ENCODE assay signal across 1 cellular context in the genomic region with DNA sequence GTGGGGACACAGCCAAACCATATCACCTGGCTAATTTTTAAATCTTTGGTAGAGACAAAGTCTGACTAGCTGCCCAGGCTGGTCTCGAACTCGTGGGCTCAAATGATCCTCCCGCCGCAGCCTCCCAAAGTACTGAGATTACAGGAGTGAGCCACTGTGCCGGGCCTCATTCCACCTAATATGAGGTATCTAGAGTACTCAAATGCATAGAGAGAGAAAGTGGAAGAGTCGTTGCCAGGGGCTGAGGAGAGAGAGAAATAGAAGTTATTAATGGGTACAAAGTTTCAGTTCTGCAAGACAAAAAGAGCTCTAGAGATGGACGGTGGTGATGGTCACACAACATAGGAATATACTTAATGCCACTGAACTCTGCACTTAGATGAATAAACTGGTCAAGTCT.
TF ChIP-seq lines count a peak whose summit lies in the region.

No MANE protein-coding gene starts in this region.

TF ChIP-seq in GM12878, 131 proteins besides CTCF, POLR2A, EP300 and RAD21 (continued from another document):
- TF ChIP-seq, protein P1, sequence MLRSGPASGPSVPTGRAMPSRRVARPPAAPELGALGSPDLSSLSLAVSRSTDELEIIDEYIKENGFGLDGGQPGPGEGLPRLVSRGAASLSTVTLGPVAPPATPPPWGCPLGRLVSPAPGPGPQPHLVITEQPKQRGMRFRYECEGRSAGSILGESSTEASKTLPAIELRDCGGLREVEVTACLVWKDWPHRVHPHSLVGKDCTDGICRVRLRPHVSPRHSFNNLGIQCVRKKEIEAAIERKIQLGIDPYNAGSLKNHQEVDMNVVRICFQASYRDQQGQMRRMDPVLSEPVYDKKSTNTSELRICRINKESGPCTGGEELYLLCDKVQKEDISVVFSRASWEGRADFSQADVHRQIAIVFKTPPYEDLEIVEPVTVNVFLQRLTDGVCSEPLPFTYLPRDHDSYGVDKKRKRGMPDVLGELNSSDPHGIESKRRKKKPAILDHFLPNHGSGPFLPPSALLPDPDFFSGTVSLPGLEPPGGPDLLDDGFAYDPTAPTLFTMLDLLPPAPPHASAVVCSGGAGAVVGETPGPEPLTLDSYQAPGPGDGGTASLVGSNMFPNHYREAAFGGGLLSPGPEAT (IDR thresholded peaks at IDR 0.05; ENCODE audit: low read depth), result peak; percentile 59; the same call in 1 of the 2 replicates
- TF ChIP-seq YY1 (IDR thresholded peaks at IDR 0.05; ENCODE audit: low read depth, low read length), result peak; percentile 30; the same call in 1 of the 2 replicates
- peak; percentile 43; the same call in 1 of the 2 replicates for TF ChIP-seq BCL11A (IDR thresholded peaks at IDR 0.05; ENCODE audit: low read depth, low read length)
- 0 out of 2 replicates have a peak, but pooled peaks have one; percentile 10 for TF ChIP-seq TCF3 (IDR thresholded peaks at IDR 0.05; ENCODE audit: borderline replicate concordance, insufficient read depth, low read depth, low read length)
- peak; percentile 39; the same call in 1 of the 2 replicates for TF ChIP-seq DPF2 (IDR thresholded peaks at IDR 0.05)
- no peak for TF ChIP-seq BACH1 (IDR thresholded peaks at IDR 0.05; ENCODE audit: borderline replicate concordance)
- no peak for TF ChIP-seq WRNIP1 (IDR thresholded peaks at IDR 0.05; ENCODE audit: borderline replicate concordance, low read depth, low read length)
- TF ChIP-seq JUNB (IDR thresholded peaks at IDR 0.05), result peak; percentile 58
- TF ChIP-seq, protein P2, sequence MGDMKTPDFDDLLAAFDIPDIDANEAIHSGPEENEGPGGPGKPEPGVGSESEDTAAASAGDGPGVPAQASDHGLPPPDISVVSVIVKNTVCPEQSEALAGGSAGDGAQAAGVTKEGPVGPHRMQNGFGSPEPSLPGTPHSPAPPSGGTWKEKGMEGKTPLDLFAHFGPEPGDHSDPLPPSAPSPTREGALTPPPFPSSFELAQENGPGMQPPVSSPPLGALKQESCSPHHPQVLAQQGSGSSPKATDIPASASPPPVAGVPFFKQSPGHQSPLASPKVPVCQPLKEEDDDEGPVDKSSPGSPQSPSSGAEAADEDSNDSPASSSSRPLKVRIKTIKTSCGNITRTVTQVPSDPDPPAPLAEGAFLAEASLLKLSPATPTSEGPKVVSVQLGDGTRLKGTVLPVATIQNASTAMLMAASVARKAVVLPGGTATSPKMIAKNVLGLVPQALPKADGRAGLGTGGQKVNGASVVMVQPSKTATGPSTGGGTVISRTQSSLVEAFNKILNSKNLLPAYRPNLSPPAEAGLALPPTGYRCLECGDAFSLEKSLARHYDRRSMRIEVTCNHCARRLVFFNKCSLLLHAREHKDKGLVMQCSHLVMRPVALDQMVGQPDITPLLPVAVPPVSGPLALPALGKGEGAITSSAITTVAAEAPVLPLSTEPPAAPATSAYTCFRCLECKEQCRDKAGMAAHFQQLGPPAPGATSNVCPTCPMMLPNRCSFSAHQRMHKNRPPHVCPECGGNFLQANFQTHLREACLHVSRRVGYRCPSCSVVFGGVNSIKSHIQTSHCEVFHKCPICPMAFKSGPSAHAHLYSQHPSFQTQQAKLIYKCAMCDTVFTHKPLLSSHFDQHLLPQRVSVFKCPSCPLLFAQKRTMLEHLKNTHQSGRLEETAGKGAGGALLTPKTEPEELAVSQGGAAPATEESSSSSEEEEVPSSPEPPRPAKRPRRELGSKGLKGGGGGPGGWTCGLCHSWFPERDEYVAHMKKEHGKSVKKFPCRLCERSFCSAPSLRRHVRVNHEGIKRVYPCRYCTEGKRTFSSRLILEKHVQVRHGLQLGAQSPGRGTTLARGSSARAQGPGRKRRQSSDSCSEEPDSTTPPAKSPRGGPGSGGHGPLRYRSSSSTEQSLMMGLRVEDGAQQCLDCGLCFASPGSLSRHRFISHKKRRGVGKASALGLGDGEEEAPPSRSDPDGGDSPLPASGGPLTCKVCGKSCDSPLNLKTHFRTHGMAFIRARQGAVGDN (IDR thresholded peaks at IDR 0.05), result peak; percentile 84
- TF ChIP-seq EED (IDR thresholded peaks at IDR 0.05; ENCODE audit: low read depth), result peak; percentile 86
- TF ChIP-seq, protein P3, sequence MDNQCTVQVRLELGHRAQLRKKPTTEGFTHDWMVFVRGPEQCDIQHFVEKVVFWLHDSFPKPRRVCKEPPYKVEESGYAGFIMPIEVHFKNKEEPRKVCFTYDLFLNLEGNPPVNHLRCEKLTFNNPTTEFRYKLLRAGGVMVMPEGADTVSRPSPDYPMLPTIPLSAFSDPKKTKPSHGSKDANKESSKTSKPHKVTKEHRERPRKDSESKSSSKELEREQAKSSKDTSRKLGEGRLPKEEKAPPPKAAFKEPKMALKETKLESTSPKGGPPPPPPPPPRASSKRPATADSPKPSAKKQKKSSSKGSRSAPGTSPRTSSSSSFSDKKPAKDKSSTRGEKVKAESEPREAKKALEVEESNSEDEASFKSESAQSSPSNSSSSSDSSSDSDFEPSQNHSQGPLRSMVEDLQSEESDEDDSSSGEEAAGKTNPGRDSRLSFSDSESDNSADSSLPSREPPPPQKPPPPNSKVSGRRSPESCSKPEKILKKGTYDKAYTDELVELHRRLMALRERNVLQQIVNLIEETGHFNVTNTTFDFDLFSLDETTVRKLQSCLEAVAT (IDR thresholded peaks at IDR 0.05), result peak; percentile 66; the same call in 1 of the 2 replicates
- peak; percentile 38 for TF ChIP-seq ZNF24 (IDR thresholded peaks at IDR 0.05)
- TF ChIP-seq SP1 (IDR thresholded peaks at IDR 0.05; ENCODE audit: low read depth, low read length), result no peak
- TF ChIP-seq MTA2 (IDR thresholded peaks at IDR 0.05; ENCODE audit: low read depth), result peak; percentile 63; the same call in 1 of the 2 replicates
- peak; percentile 96 for TF ChIP-seq ZNF217 (IDR thresholded peaks at IDR 0.05)
- peak; percentile 80 to 84; a peak in 3 of 4 replicates for TF ChIP-seq IKZF2 (IDR thresholded peaks at IDR 0.05)
- 0 out of 2 replicates have a peak, but pooled peaks have one; percentile 30 for TF ChIP-seq CREM (IDR thresholded peaks at IDR 0.05; ENCODE audit: low read depth)
- 0 out of 2 replicates have a peak, but pooled peaks have one; percentile 37 for TF ChIP-seq SREBF2 (IDR thresholded peaks at IDR 0.05; ENCODE audit: low read length)
- peak in 1 of 2 experiments; percentile 56; a peak in 1 of 4 replicates for TF ChIP-seq ETV6 (conservative IDR thresholded peaks at IDR 0.05 in 1 of 2, IDR thresholded peaks at IDR 0.05 in 1 of 2; ENCODE audit: borderline replicate concordance in 1 of 2, low read depth in 1 of 2)
- no peak for TF ChIP-seq ZBED1 (IDR thresholded peaks at IDR 0.05; ENCODE audit: borderline replicate concordance)
- TF ChIP-seq, protein P4, sequence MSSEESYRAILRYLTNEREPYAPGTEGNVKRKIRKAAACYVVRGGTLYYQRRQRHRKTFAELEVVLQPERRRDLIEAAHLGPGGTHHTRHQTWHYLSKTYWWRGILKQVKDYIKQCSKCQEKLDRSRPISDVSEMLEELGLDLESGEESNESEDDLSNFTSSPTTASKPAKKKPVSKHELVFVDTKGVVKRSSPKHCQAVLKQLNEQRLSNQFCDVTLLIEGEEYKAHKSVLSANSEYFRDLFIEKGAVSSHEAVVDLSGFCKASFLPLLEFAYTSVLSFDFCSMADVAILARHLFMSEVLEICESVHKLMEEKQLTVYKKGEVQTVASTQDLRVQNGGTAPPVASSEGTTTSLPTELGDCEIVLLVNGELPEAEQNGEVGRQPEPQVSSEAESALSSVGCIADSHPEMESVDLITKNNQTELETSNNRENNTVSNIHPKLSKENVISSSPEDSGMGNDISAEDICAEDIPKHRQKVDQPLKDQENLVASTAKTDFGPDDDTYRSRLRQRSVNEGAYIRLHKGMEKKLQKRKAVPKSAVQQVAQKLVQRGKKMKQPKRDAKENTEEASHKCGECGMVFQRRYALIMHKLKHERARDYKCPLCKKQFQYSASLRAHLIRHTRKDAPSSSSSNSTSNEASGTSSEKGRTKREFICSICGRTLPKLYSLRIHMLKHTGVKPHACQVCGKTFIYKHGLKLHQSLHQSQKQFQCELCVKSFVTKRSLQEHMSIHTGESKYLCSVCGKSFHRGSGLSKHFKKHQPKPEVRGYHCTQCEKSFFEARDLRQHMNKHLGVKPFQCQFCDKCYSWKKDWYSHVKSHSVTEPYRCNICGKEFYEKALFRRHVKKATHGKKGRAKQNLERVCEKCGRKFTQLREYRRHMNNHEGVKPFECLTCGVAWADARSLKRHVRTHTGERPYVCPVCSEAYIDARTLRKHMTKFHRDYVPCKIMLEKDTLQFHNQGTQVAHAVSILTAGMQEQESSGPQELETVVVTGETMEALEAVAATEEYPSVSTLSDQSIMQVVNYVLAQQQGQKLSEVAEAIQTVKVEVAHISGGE (CRISPR knock-in tag; IDR thresholded peaks at IDR 0.05), result no peak
- TF ChIP-seq RAD51 (IDR thresholded peaks at IDR 0.05), result peak; percentile 38
- peak; percentile 64 for TF ChIP-seq IKZF1 (conservative IDR thresholded peaks at IDR 0.05)
- no peak for TF ChIP-seq JUND (IDR thresholded peaks at IDR 0.05; ENCODE audit: low read depth, low read length)
- TF ChIP-seq, protein P5, sequence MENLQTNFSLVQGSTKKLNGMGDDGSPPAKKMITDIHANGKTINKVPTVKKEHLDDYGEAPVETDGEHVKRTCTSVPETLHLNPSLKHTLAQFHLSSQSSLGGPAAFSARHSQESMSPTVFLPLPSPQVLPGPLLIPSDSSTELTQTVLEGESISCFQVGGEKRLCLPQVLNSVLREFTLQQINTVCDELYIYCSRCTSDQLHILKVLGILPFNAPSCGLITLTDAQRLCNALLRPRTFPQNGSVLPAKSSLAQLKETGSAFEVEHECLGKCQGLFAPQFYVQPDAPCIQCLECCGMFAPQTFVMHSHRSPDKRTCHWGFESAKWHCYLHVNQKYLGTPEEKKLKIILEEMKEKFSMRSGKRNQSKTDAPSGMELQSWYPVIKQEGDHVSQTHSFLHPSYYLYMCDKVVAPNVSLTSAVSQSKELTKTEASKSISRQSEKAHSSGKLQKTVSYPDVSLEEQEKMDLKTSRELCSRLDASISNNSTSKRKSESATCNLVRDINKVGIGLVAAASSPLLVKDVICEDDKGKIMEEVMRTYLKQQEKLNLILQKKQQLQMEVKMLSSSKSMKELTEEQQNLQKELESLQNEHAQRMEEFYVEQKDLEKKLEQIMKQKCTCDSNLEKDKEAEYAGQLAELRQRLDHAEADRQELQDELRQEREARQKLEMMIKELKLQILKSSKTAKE (IDR thresholded peaks at IDR 0.05; ENCODE audit: low read depth, poor library complexity, severe bottlenecking), result peak; percentile 78
- TF ChIP-seq BHLHE40 (IDR thresholded peaks at IDR 0.05; ENCODE audit: borderline replicate concordance in 1 of 2, low read depth in 2 of 2, low read length in 1 of 2), result peak; percentile 26 to 27; a peak in 1 of 4 replicates
- no peak for TF ChIP-seq MXI1 (IDR thresholded peaks at IDR 0.05; ENCODE audit: low read depth, low read length)
- TF ChIP-seq TAF1 (IDR thresholded peaks at IDR 0.05; ENCODE audit: borderline replicate concordance, low read depth, low read length), result no peak
- 0 out of 2 replicates have a peak, but pooled peaks have one; percentile 30 for TF ChIP-seq NR2F1 (conservative IDR thresholded peaks at IDR 0.05)
TF ChIP-seq in GM12878: peak in this region for 27.
